10 cellular contexts compared by ENCODE assay signal in genomic region chr17:82053556-82054263, GRCh38. TPM values are rescaled to one million over a fixed set of nuclear protein-coding genes. Genes with fewer than 3 reads are reported as not detected.
A peak's percentile ranks its signal among the peaks of the same experiment; 100 is the strongest.
DNase-seq lines count a peak whose midpoint lies in the region; ATAC-seq and TF ChIP-seq lines count a peak whose summit lies in the region.
"Had no signal": no experiment of that assay in that cellular context is flagged by ENCODE, and none has a peak within 500 bp of the region (broad histone marks: within the 10 kb centered on the region; RNA-seq: fewer than 3 reads in every experiment).

No MANE protein-coding gene starts in this region.

- no peak for DNase-seq in activated naive CD4-positive, alpha-beta T cell treated with anti-CD3 and anti-CD28 coated beads, Interleukin-2, amount 50 U/mL, for 72 hours (ENCODE audit: low spot score in 2 of 2)
- no peak for DNase-seq in PC-3
- DNase-seq in fibroblast of the aortic adventitia (ENCODE audit: low read depth), result no peak
- DNase-seq in stimulated activated naive B cell treated with anti-CD40 and anti-IgM and Interleukin-4, amounts not matched to agents 10 μg/mL and 1 μg/mL and 100 μg/mL, for 72 hours, result no peak
- no peak for DNase-seq in head of caudate nucleus
- no peak for DNase-seq in occipital lobe (lab: John Stamatoyannopoulos, UW)
- DNase-seq in NCI-H526 (lab: John Stamatoyannopoulos, UW), result no peak
- DNase-seq: central memory CD4-positive, alpha-beta T cell; thyroid gland had no signal

- H3K4me2 ChIP-seq in PC-3 (ENCODE audit: low read length), result peak overlapping the region; percentile 99

- H3K9me3 ChIP-seq in PC-3 (ENCODE audit: low read length), result no peaks in the 10 kb centered on the region
- H3K9me3 ChIP-seq: thyroid gland had no signal

- H2AFZ ChIP-seq in PC-3 (ENCODE audit: low read length), result no peak overlapping the region

- no peaks in the 10 kb centered on the region for H3K9me3 Mint-ChIP-seq in activated naive CD4-positive, alpha-beta T cell treated with anti-CD3 and anti-CD28 coated beads, Interleukin-2, amount 50 U/mL, for 24 hours
- H3K9me3 Mint-ChIP-seq in activated naive CD4-positive, alpha-beta T cell treated with anti-CD3 and anti-CD28 coated beads, Interleukin-2, amount 50 U/mL, for 72 hours, result no peaks in the 10 kb centered on the region
- no peaks in the 10 kb centered on the region for H3K9me3 Mint-ChIP-seq in stimulated activated naive B cell treated with anti-CD40 and anti-IgM and Interleukin-4, amounts not matched to agents 10 μg/mL and 1 μg/mL and 100 μg/mL, for 72 hours

- H3K9ac ChIP-seq in PC-3 (ENCODE audit: low read length), result no peak overlapping the region

- no TSS peak for BruUV-seq in PC-3 (replicated peaks; lab: Mats Ljungman, UMichigan)

- peaks cover 8% of the 10 kb centered on the region; the same call in 1 of the 2 replicates for H3K4me1 ChIP-seq in PC-3 (ENCODE audit: insufficient read depth, low read length)

- peaks cover 26% of the 10 kb centered on the region for H3K36me3 ChIP-seq in PC-3 (ENCODE audit: low read depth, low read length)

- H3K36me3 Mint-ChIP-seq in activated naive CD4-positive, alpha-beta T cell treated with anti-CD3 and anti-CD28 coated beads, Interleukin-2, amount 50 U/mL, for 24 hours, result no peaks in the 10 kb centered on the region
- H3K36me3 Mint-ChIP-seq in activated naive CD4-positive, alpha-beta T cell treated with anti-CD3 and anti-CD28 coated beads, Interleukin-2, amount 50 U/mL, for 72 hours, result no peaks in the 10 kb centered on the region
- peaks cover 18 to 26% of the 10 kb centered on the region in 2 donors for H3K36me3 Mint-ChIP-seq in stimulated activated naive B cell treated with anti-CD40 and anti-IgM and Interleukin-4, amounts not matched to agents 10 μg/mL and 1 μg/mL and 100 μg/mL, for 72 hours

- no peak overlapping the region for H3K27ac Mint-ChIP-seq in activated naive CD4-positive, alpha-beta T cell treated with anti-CD3 and anti-CD28 coated beads, Interleukin-2, amount 50 U/mL, for 24 hours
- peak overlapping the region in 1 of 2 donors; percentile 51 for H3K27ac Mint-ChIP-seq in activated naive CD4-positive, alpha-beta T cell treated with anti-CD3 and anti-CD28 coated beads, Interleukin-2, amount 50 U/mL, for 72 hours
- no peak overlapping the region for H3K27ac Mint-ChIP-seq in stimulated activated naive B cell treated with anti-CD40 and anti-IgM and Interleukin-4, amounts not matched to agents 10 μg/mL and 1 μg/mL and 100 μg/mL, for 72 hours

- no peak for ATAC-seq in activated naive CD4-positive, alpha-beta T cell treated with anti-CD3 and anti-CD28 coated beads, Interleukin-2, amount 50 U/mL, for 72 hours
- ATAC-seq in PC-3, result no peak
- ATAC-seq in stimulated activated naive B cell treated with anti-CD40 and anti-IgM and Interleukin-4, amounts not matched to agents 10 μg/mL and 1 μg/mL and 100 μg/mL, for 72 hours (replicated peaks), result no peak

- H3F3A ChIP-seq in PC-3 (ENCODE audit: low read length, unreplicated experiment), result no peaks in the 10 kb centered on the region

- peak overlapping the region; percentile 81 for H3K4me3 Mint-ChIP-seq in activated naive CD4-positive, alpha-beta T cell treated with anti-CD3 and anti-CD28 coated beads, Interleukin-2, amount 50 U/mL, for 24 hours
- H3K4me3 Mint-ChIP-seq in stimulated activated naive B cell treated with anti-CD40 and anti-IgM and Interleukin-4, amounts not matched to agents 10 μg/mL and 1 μg/mL and 100 μg/mL, for 72 hours, result peak overlapping the region; percentile 77 to 91

- H3K27ac ChIP-seq in PC-3 (ENCODE audit: low read length), result no peak overlapping the region
- H3K27ac ChIP-seq: thyroid gland had no signal

- CTCF ChIA-PET in PC-3 (lab: Charles Lee), result no interaction called here

- no peaks in the 10 kb centered on the region for H4K20me1 ChIP-seq in PC-3 (ENCODE audit: low read length)

- no peaks in the 10 kb centered on the region for H3K9me2 ChIP-seq in PC-3 (replicated peaks; ENCODE audit: low read length)

- intact Hi-C loops in PC-3 (cut with micrococcal nuclease), result no loop called here
- intact Hi-C loops in head of caudate nucleus (cut with DNase I), result no loop called here

- H3K79me2 ChIP-seq in PC-3 (ENCODE audit: low read length), result peaks cover 28% of the 10 kb centered on the region

- TF ChIP-seq CTCF in PC-3 (conservative IDR thresholded peaks at IDR 0.05; ENCODE audit: low read depth, low read length) (no peak), fibroblast of the aortic adventitia (IDR thresholded peaks at IDR 0.05; ENCODE audit: insufficient read depth, low read length) (no peak)

- POLR2A ChIA-PET in PC-3 (lab: Charles Lee; ENCODE audit: unreplicated experiment), result no interaction called here

- H3K4me3 ChIP-seq in PC-3 (ENCODE audit: low read length), result no peak overlapping the region; the same call in 1 of the 2 replicates
- H3K4me3 ChIP-seq in fibroblast of the aortic adventitia (ENCODE audit: low read depth, low read length), result peak overlapping the region; percentile 80

- no peaks in the 10 kb centered on the region for H3K27me3 Mint-ChIP-seq in activated naive CD4-positive, alpha-beta T cell treated with anti-CD3 and anti-CD28 coated beads, Interleukin-2, amount 50 U/mL, for 24 hours
- no peaks in the 10 kb centered on the region for H3K27me3 Mint-ChIP-seq in stimulated activated naive B cell treated with anti-CD40 and anti-IgM and Interleukin-4, amounts not matched to agents 10 μg/mL and 1 μg/mL and 100 μg/mL, for 72 hours

- H3K27me3 ChIP-seq in PC-3 (ENCODE audit: low read length), result no peaks in the 10 kb centered on the region
- H3K27me3 ChIP-seq: thyroid gland had no signal

- H3K4me1 Mint-ChIP-seq in activated naive CD4-positive, alpha-beta T cell treated with anti-CD3 and anti-CD28 coated beads, Interleukin-2, amount 50 U/mL, for 24 hours, result peaks cover 14% of the 10 kb centered on the region
- H3K4me1 Mint-ChIP-seq in stimulated activated naive B cell treated with anti-CD40 and anti-IgM and Interleukin-4, amounts not matched to agents 10 μg/mL and 1 μg/mL and 100 μg/mL, for 72 hours, result peaks cover 19 to 32% of the 10 kb centered on the region in 2 donors

RNA-seq across cellular contexts. Expression of gene GPS1, which starts 2.0 kb away (rescaled TPM):
- total RNA-seq in activated naive CD4-positive, alpha-beta T cell treated with anti-CD3 and anti-CD28 coated beads, Interleukin-2, amount 50 U/mL, for 72 hours, result 10 to 100 TPM; 60.3 to 77.1 TPM
- total RNA-seq in PC-3 (2014; rRNA removed), result 240 and 287 TPM in 2 replicates
- 77.5 and 85.5 TPM in 2 replicates for total RNA-seq in fibroblast of the aortic adventitia (ENCODE audit: low replicate concordance)
- 64.4 TPM for total RNA-seq in occipital lobe

RNA-seq across cellular contexts. Expression of gene RFNG, which starts 2.1 kb away (rescaled TPM):
- total RNA-seq in activated naive CD4-positive, alpha-beta T cell treated with anti-CD3 and anti-CD28 coated beads, Interleukin-2, amount 50 U/mL, for 72 hours, result 10 to 100 TPM; 21.5 to 24.2 TPM
- total RNA-seq in PC-3 (2014; rRNA removed) (46.7 and 46.8 TPM in 2 replicates), fibroblast of the aortic adventitia (ENCODE audit: low replicate concordance) (32.0 and 33.3 TPM in 2 replicates), occipital lobe (14.5 TPM)

RNA-seq across cellular contexts. Expression of gene DUS1L, which starts 11.9 kb away (rescaled TPM):
- total RNA-seq in activated naive CD4-positive, alpha-beta T cell treated with anti-CD3 and anti-CD28 coated beads, Interleukin-2, amount 50 U/mL, for 72 hours, result 100 to 1,000 TPM in 1 of 2 donors, 10 to 100 TPM in 1; 86.2 to 103 TPM
- total RNA-seq in PC-3 (2014; rRNA removed) (205 and 262 TPM in 2 replicates), fibroblast of the aortic adventitia (ENCODE audit: low replicate concordance) (33.8 and 62.3 TPM in 2 replicates), occipital lobe (21.4 TPM)

RNA-seq across cellular contexts. Expression of gene DCXR, which starts 16.2 kb away (rescaled TPM):
- total RNA-seq in activated naive CD4-positive, alpha-beta T cell treated with anti-CD3 and anti-CD28 coated beads, Interleukin-2, amount 50 U/mL, for 72 hours, result 100 to 1,000 TPM in 1 of 2 donors, 10 to 100 TPM in 1; 85.5 to 128 TPM
- 135 and 142 TPM in 2 replicates for total RNA-seq in PC-3 (2014; rRNA removed)
- total RNA-seq in fibroblast of the aortic adventitia (ENCODE audit: low replicate concordance), result 29.3 and 101 TPM in 2 replicates
- total RNA-seq in occipital lobe, result 18.1 TPM

RNA-seq across cellular contexts. Expression of gene RAC3, which starts 22.2 kb away (rescaled TPM):
- total RNA-seq in activated naive CD4-positive, alpha-beta T cell treated with anti-CD3 and anti-CD28 coated beads, Interleukin-2, amount 50 U/mL, for 72 hours, result 10 to 100 TPM in 1 of 2 donors, 1 to 10 TPM in 1; 5.7 to 13.5 TPM
- total RNA-seq in PC-3 (2014; rRNA removed) (46.8 and 52.2 TPM in 2 replicates), fibroblast of the aortic adventitia (ENCODE audit: low replicate concordance) (6.2 and 13.5 TPM in 2 replicates), occipital lobe (76.0 TPM)
